Comparison of ENCODE assay signal across 28 cellular contexts in the genomic region with DNA sequence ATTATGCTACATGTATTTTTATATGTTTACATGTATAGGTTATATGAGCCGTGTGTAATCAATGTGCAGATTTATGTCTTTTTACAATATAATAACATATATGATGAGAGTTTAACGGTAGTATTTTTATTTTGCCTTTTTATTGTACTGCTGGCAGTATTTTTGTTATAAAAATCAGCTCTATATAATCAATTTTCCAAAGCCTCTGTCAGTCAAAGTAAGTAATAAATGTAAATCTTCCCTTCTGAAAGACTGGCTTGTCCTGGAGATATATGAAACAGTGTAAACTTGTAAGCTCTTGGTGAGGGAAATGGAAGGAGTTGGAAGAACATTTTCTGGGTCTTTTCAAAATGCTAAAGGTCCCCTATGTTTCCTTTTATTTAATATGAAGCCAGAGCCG.
"Had no signal": no experiment of that assay in that cellular context is flagged by ENCODE, and none has a peak within 500 bp of the region (broad histone marks: within the 10 kb centered on the region; RNA-seq: fewer than 3 reads in every experiment).

No MANE protein-coding gene starts in this region.

- H3K4me3 Mint-ChIP-seq: nephron; neural progenitor cell; stimulated activated effector memory CD8-positive, alpha-beta T cell treated with anti-CD3 and anti-CD28 coated beads, Interleukin-12 subunit alpha, Interleukin-12 subunit beta, amount 100 ng/mL, for 72 hours; stimulated activated naive B cell treated with anti-CD40 and anti-IgM and Interleukin-4, amounts not matched to agents 10 μg/mL and 1 μg/mL and 100 μg/mL, for 72 hours; stimulated activated naive CD8-positive, alpha-beta T cell treated with anti-CD3 and anti-CD28 coated beads, Interleukin-15, Interleukin-2, amounts not matched to agents 100 ng/mL and 50 ng/mL, for 24 hours had no signal

- H3K36me3 Mint-ChIP-seq: natural killer cell; stimulated activated effector memory CD8-positive, alpha-beta T cell treated with anti-CD3 and anti-CD28 coated beads, Interleukin-12 subunit alpha, Interleukin-12 subunit beta, amount 100 ng/mL, for 72 hours had no signal

- DNase-seq: natural killer cell; occipital lobe; ovary; posterior cingulate gyrus; psoas muscle; right cardiac atrium; right lobe of liver; sigmoid colon; small intestine; stimulated activated CD4-positive, alpha-beta T cell treated with anti-CD3 and anti-CD28 coated beads, Interleukin-15, amount 100 ng/mL, for 24 hours; stimulated activated CD4-positive, alpha-beta T cell treated with anti-CD3 and anti-CD28 coated beads, Interleukin-2, amount 100 ng/mL, for 24 hours; stimulated activated CD4-positive, alpha-beta T cell treated with anti-CD3 and anti-CD28 coated beads, Interleukin-2, amount 100 ng/mL, for 48 hours; stimulated activated CD4-positive, alpha-beta T cell treated with anti-CD3 and anti-CD28 coated beads, Interleukin-4, amount 100 ng/mL, for 24 hours; stimulated activated naive B cell treated with anti-CD40 and anti-IgM and Interleukin-4, amounts not matched to agents 10 μg/mL and 1 μg/mL and 100 μg/mL, for 72 hours; stimulated activated naive CD4-positive, alpha-beta T cell treated with Interleukin-2 at 50 U/mL for 16 hours; stomach; thyroid gland; trophoblast cell; upper lobe of left lung had no signal

- H3K36me3 ChIP-seq: neural progenitor cell, ovary, right lobe of liver, sigmoid colon, thoracic aorta, thyroid gland, upper lobe of left lung, vagina had no signal

- H3K9me3 ChIP-seq: ovary, psoas muscle, right lobe of liver, sigmoid colon, stomach, thoracic aorta, thyroid gland, upper lobe of left lung, vagina had no signal

- H3K4me1 Mint-ChIP-seq: stimulated activated effector memory CD8-positive, alpha-beta T cell treated with anti-CD3 and anti-CD28 coated beads, Interleukin-12 subunit alpha, Interleukin-12 subunit beta, amount 100 ng/mL, for 72 hours had no signal

- H3K9me3 Mint-ChIP-seq: natural killer cell; stimulated activated effector memory CD8-positive, alpha-beta T cell treated with anti-CD3 and anti-CD28 coated beads, Interleukin-12 subunit alpha, Interleukin-12 subunit beta, amount 100 ng/mL, for 72 hours; stimulated activated naive CD8-positive, alpha-beta T cell treated with anti-CD3 and anti-CD28 coated beads, Interleukin-15, Interleukin-2, amounts not matched to agents 100 ng/mL and 50 ng/mL, for 24 hours had no signal

- H3K4me1 ChIP-seq: parathyroid adenoma, psoas muscle, right lobe of liver, stomach, thyroid gland had no signal

- ATAC-seq: natural killer cell; psoas muscle; right cardiac atrium; right lobe of liver; stimulated activated effector memory CD8-positive, alpha-beta T cell treated with anti-CD3 and anti-CD28 coated beads, Interleukin-12 subunit alpha, Interleukin-12 subunit beta, amount 100 ng/mL, for 72 hours; stimulated activated naive B cell treated with anti-CD40 and anti-IgM and Interleukin-4, amounts not matched to agents 10 μg/mL and 1 μg/mL and 100 μg/mL, for 72 hours had no signal

- H3K27me3 Mint-ChIP-seq: progenitor cell of endocrine pancreas; stimulated activated naive B cell treated with anti-CD40 and anti-IgM and Interleukin-4, amounts not matched to agents 10 μg/mL and 1 μg/mL and 100 μg/mL, for 72 hours; stimulated activated naive CD8-positive, alpha-beta T cell treated with anti-CD3 and anti-CD28 coated beads, Interleukin-15, Interleukin-2, amounts not matched to agents 100 ng/mL and 50 ng/mL, for 24 hours had no signal

- H3K4me3 ChIP-seq: neural progenitor cell, ovary, psoas muscle, right lobe of liver, sigmoid colon, stomach, thoracic aorta, thyroid gland, tibial nerve, upper lobe of left lung, vagina had no signal

- H3K27me3 ChIP-seq: neural progenitor cell, ovary, right lobe of liver, sigmoid colon, stomach, thyroid gland, tibial nerve, upper lobe of left lung, vagina had no signal

- H3K27ac ChIP-seq: neural progenitor cell, ovary, parathyroid adenoma, psoas muscle, right lobe of liver, sigmoid colon, stomach, thoracic aorta, thyroid gland, tibial nerve, upper lobe of left lung, vagina had no signal

- H3K27ac Mint-ChIP-seq: natural killer cell; nephron; neural progenitor cell; progenitor cell of endocrine pancreas; stimulated activated effector memory CD8-positive, alpha-beta T cell treated with anti-CD3 and anti-CD28 coated beads, Interleukin-12 subunit alpha, Interleukin-12 subunit beta, amount 100 ng/mL, for 72 hours; stimulated activated naive B cell treated with anti-CD40 and anti-IgM and Interleukin-4, amounts not matched to agents 10 μg/mL and 1 μg/mL and 100 μg/mL, for 72 hours; stimulated activated naive CD8-positive, alpha-beta T cell treated with anti-CD3 and anti-CD28 coated beads, Interleukin-15, Interleukin-2, amounts not matched to agents 100 ng/mL and 50 ng/mL, for 24 hours had no signal
